ENCODE assay signal across 12 cellular contexts in the genomic region with DNA sequence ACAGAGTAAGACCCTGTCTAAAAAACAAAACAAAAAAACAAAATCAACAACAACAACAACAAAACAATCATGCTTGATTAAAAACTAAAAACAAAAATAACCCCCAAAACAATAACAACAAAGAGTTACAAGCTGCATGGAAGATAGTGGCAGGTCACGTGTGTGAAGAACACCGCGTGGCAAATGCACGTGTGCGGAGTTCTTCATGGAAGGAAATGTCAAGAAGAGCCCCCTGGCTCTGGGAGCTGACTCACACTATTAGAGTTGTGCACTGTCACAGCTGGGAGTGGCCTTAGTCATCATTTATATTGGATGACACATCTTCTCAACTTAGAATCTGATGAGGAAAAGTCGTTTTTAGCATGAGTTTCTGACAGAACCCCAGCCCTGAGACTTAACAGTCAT.
DNase-seq lines count a peak whose midpoint lies in the region; ATAC-seq, FAIRE-seq and TF ChIP-seq lines count a peak whose summit lies in the region.
"Had no signal": no experiment of that assay in that cellular context is flagged by ENCODE, and none has a peak within 500 bp of the region (broad histone marks: within the 10 kb centered on the region; RNA-seq: fewer than 3 reads in every experiment).

No MANE protein-coding gene starts in this region.

- TF ChIP-seq CTCF in brain microvascular endothelial cell (IDR thresholded peaks at IDR 0.05; ENCODE audit: low read depth, low read length, missing control alignments), result no peak

- no peak overlapping the region for H3K4me3 ChIP-seq in brain microvascular endothelial cell (ENCODE audit: low read depth, low read length)
- H3K4me3 ChIP-seq: thyroid gland had no signal

- no peak overlapping the region for H3K27ac ChIP-seq in brain microvascular endothelial cell
- H3K27ac ChIP-seq: thyroid gland had no signal

- in situ Hi-C loops in Caki2 (cut with HindIII; ENCODE audit: low pct_unique_long_range_greater_than_20kb, low sequenced_read_pairs), result no loop called here
- in situ Hi-C loops in brain microvascular endothelial cell (cut with HindIII; ENCODE audit: low pct_ligation_motif_present, low sequenced_read_pairs), result no loop called here

- no peak for FAIRE-seq in GM19239 (lab: Jason Lieb, UNC)

- H3K27me3 ChIP-seq in brain microvascular endothelial cell (replicated peaks), result no peaks in the 10 kb centered on the region
- H3K27me3 ChIP-seq: thyroid gland had no signal

- DNase-seq in Caki2 (ENCODE audit: low read depth), result peak; percentile 31
- peak; percentile 86 for DNase-seq in M059J (ENCODE audit: low read depth)
- peak; percentile 83 for DNase-seq in brain microvascular endothelial cell
- peak; percentile 10 for DNase-seq in kidney glomerular epithelial cell (lab: John Stamatoyannopoulos, UW)
- DNase-seq in NCI-H82 (lab: John Stamatoyannopoulos, UW), result no peak
- DNase-seq in NCI-H2171 (lab: John Stamatoyannopoulos, UW), result no peak
- DNase-seq in GM19239 (ENCODE audit: insufficient read length, low spot score), result no peak
- DNase-seq: activated CD8-positive, alpha-beta memory T cell treated with anti-CD3 and anti-CD28 coated beads, Interleukin-2, amount 10 ng/mL, durations not matched to agents 7 days and 5 days; NCI-H1048; NCI-H774; thyroid gland had no signal

- no peak for ATAC-seq in GM18502 (IDR thresholded peaks at IDR 0.05; ENCODE audit: poor library complexity, unreplicated experiment)
- ATAC-seq: activated CD8-positive, alpha-beta memory T cell treated with anti-CD3 and anti-CD28 coated beads, Interleukin-2, amount 10 ng/mL, durations not matched to agents 7 days and 5 days had no signal

- no peaks in the 10 kb centered on the region for H3K36me3 ChIP-seq in brain microvascular endothelial cell (replicated peaks)
- H3K36me3 ChIP-seq: thyroid gland had no signal

Comparison
In these comparisons a context has a peak if more than half of its experiments do, and no peak if none do; other contexts are left out.
1. DNase-seq: peak in Caki2 (single experiment), M059J (single experiment), brain microvascular endothelial cell (single experiment) and kidney glomerular epithelial cell (single experiment); none in NCI-H82 (single experiment), NCI-H2171 (single experiment) and GM19239 (single experiment).